ENCODE assay signal across 8 cellular contexts in the genomic region with DNA sequence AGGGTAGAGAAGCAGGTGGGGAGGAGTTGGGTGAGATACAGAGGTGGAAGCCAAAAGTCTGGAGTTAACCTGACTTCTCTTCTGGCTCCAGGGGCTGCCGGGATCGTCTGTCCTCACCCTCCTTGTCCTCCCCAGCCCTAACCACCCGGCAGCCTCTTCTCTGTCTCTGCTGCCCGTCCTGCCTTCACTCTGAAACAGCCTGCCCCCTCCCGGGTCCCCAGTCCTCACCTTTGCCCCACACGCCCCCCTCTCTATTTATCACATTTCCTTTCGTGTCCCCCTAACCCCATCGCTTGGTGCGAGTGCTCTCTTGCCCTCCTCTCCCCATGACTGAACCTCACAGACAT. TPM values are rescaled to one million over a fixed set of nuclear protein-coding genes. Genes with fewer than 3 reads are reported as not detected.
DNase-seq lines count a peak whose midpoint lies in the region; ATAC-seq and TF ChIP-seq lines count a peak whose summit lies in the region.

No MANE protein-coding gene starts in this region.

- H3K4me3 Mint-ChIP-seq in activated T-helper 17 cell treated with anti-CD3 and anti-CD28 coated beads, Interleukin-2, amount 50 U/mL, for 72 hours, result peak overlapping the region; percentile 50

- no peak for ATAC-seq in activated T-helper 17 cell treated with anti-CD3 and anti-CD28 coated beads, Interleukin-2, amount 50 U/mL, for 72 hours (replicated peaks)
- ATAC-seq in heart right ventricle (peak in 6 of 8 donors; percentile 4 to 23 (median 6)), HG03457 (IDR thresholded peaks at IDR 0.05; ENCODE audit: unreplicated experiment) (no peak), GM19035 (IDR thresholded peaks at IDR 0.05; ENCODE audit: unreplicated experiment) (no peak), HG02678 (IDR thresholded peaks at IDR 0.05; ENCODE audit: unreplicated experiment) (no peak)

- peaks cover 4% of the 10 kb centered on the region; the same call in 1 of the 2 replicates for H3K79me2 ChIP-seq in DOHH2 (ENCODE audit: control insufficient read depth, low read length)

- TF ChIP-seq CTCF in DOHH2 (IDR thresholded peaks at IDR 0.05; ENCODE audit: low read depth, low read length, poor library complexity, severe bottlenecking), result no peak
- TF ChIP-seq CTCF in heart right ventricle (IDR thresholded peaks at IDR 0.05), result no peak
- TF ChIP-seq CTCF in retinal pigment epithelial cell (conservative IDR thresholded peaks at IDR 0.05; ENCODE audit: low read depth, low read length), result no peak

- H3K27ac Mint-ChIP-seq in activated T-helper 17 cell treated with anti-CD3 and anti-CD28 coated beads, Interleukin-2, amount 50 U/mL, for 72 hours, result peak overlapping the region; percentile 61

- H3K4me2 ChIP-seq in DOHH2 (ENCODE audit: low read length), result peak overlapping the region; percentile 55

- H3K4me1 Mint-ChIP-seq in activated T-helper 17 cell treated with anti-CD3 and anti-CD28 coated beads, Interleukin-2, amount 50 U/mL, for 72 hours, result peaks cover 20% of the 10 kb centered on the region

- H3K9me3 Mint-ChIP-seq in activated T-helper 17 cell treated with anti-CD3 and anti-CD28 coated beads, Interleukin-2, amount 50 U/mL, for 72 hours, result no peaks in the 10 kb centered on the region

- WGBS in heart right ventricle, 2 donors, result 20 to 21% methylated on average over 9 of the region's 9 CpGs

- H3K9me2 ChIP-seq in DOHH2 (replicated peaks; ENCODE audit: control insufficient read depth, low read length), result no peaks in the 10 kb centered on the region

- intact Hi-C loops in heart right ventricle (cut with DNase I), result loop anchor here in 1 of 10 donors (5.0 kb wide), 1 partner anchor 33 kb away; no protein-coding TSS in a partner anchor

- H4K20me1 ChIP-seq in DOHH2 (ENCODE audit: control insufficient read depth, insufficient read depth, low read depth, low read length), result no peaks in the 10 kb centered on the region; the same call in 1 of the 2 replicates

- H3K4me1 ChIP-seq in DOHH2 (ENCODE audit: control insufficient read depth, low read length) (peaks cover 18% of the 10 kb centered on the region), heart right ventricle (peaks cover 2 to 31% (median 17%) of the 10 kb centered on the region in 9 donors)

- no peak for DNase-seq in heart right ventricle
- no peak for DNase-seq in retinal pigment epithelial cell (ENCODE audit: low read depth)
- no peak for DNase-seq in COLO668 (lab: John Stamatoyannopoulos, UW; ENCODE audit: unreplicated experiment)

- H3F3A ChIP-seq in DOHH2 (ENCODE audit: control insufficient read depth, insufficient read depth), result peaks cover 9% of the 10 kb centered on the region

- peaks cover 36% of the 10 kb centered on the region for H3K27me3 Mint-ChIP-seq in activated T-helper 17 cell treated with anti-CD3 and anti-CD28 coated beads, Interleukin-2, amount 50 U/mL, for 72 hours

- no peaks in the 10 kb centered on the region for H3K9me3 ChIP-seq in DOHH2 (ENCODE audit: control insufficient read depth, insufficient read depth, low read length)
- no peaks in the 10 kb centered on the region for H3K9me3 ChIP-seq in heart right ventricle

- peaks cover 47% of the 10 kb centered on the region for H3K36me3 Mint-ChIP-seq in activated T-helper 17 cell treated with anti-CD3 and anti-CD28 coated beads, Interleukin-2, amount 50 U/mL, for 72 hours (ENCODE audit: low read depth)

- H3K27ac ChIP-seq in DOHH2 (ENCODE audit: low read depth, low read length) (no peak overlapping the region), heart right ventricle (peak overlapping the region in 5 of 10 donors; percentile 22 to 72 (median 61))

- H3K36me3 ChIP-seq in DOHH2 (ENCODE audit: control insufficient read depth, low read length) (peaks cover 11% of the 10 kb centered on the region), heart right ventricle (peaks cover 0 to 31% (median 11%) of the 10 kb centered on the region in 9 donors)

- H3K4me3 ChIP-seq in DOHH2 (ENCODE audit: low read length) (peak overlapping the region; percentile 35; the same call in 1 of the 2 replicates), heart right ventricle (peak overlapping the region; percentile 37 to 70 (median 55)), retinal pigment epithelial cell (ENCODE audit: low read length) (peak overlapping the region; percentile 53)

- H3K27me3 ChIP-seq in DOHH2 (ENCODE audit: control insufficient read depth, low read length) (peaks cover 29% of the 10 kb centered on the region), heart right ventricle (peaks cover 0 to 16% (median 0%) of the 10 kb centered on the region in 7 donors)

RNA-seq across cellular contexts. Expression of a gene that starts 5.7 kb away (rescaled TPM):
- 10 to 100 TPM; 22.7 to 25.1 TPM for total RNA-seq in activated T-helper 17 cell treated with anti-CD3 and anti-CD28 coated beads, Interleukin-2, amount 50 U/mL, for 72 hours
- total RNA-seq in heart right ventricle, result 10 to 100 TPM; 26.5 to 32.1 (median 28.0) TPM
- 10 to 100 TPM; 28.6 to 35.1 TPM for polyA plus RNA-seq in heart right ventricle

RNA-seq across cellular contexts. Expression of a gene that starts 9.5 kb away (rescaled TPM):
- 10 to 100 TPM in 1 of 2 donors, 1 to 10 TPM in 1; 3.4 to 13.1 TPM for total RNA-seq in activated T-helper 17 cell treated with anti-CD3 and anti-CD28 coated beads, Interleukin-2, amount 50 U/mL, for 72 hours
- 10 to 100 TPM; 17.6 to 25.5 (median 23.0) TPM for total RNA-seq in heart right ventricle
- 10 to 100 TPM in 1 of 2 donors, 1 to 10 TPM in 1; 7.4 to 15.1 TPM for polyA plus RNA-seq in heart right ventricle

RNA-seq across cellular contexts. Expression of a gene that starts 13.3 kb away (rescaled TPM):
- 10 to 100 TPM; 50.5 to 65.0 TPM for total RNA-seq in activated T-helper 17 cell treated with anti-CD3 and anti-CD28 coated beads, Interleukin-2, amount 50 U/mL, for 72 hours
- total RNA-seq in heart right ventricle, result 100 to 1,000 TPM in 1 of 10 donors, 10 to 100 TPM in 9; 44.8 to 104 (median 53.1) TPM
- 100 to 1,000 TPM in 1 of 2 donors, 10 to 100 TPM in 1; 25.8 to 178 TPM for polyA plus RNA-seq in heart right ventricle

RNA-seq across cellular contexts. Expression of a gene that starts 13.5 kb away (rescaled TPM):
- total RNA-seq in activated T-helper 17 cell treated with anti-CD3 and anti-CD28 coated beads, Interleukin-2, amount 50 U/mL, for 72 hours, result 10 to 100 TPM; 31.0 to 68.7 TPM
- 10 to 100 TPM; 29.7 to 39.1 (median 33.2) TPM for total RNA-seq in heart right ventricle
- polyA plus RNA-seq in heart right ventricle, result 10 to 100 TPM; 22.2 to 40.7 TPM

RNA-seq across cellular contexts. Expression of a gene that starts 21.7 kb away (rescaled TPM):
- 1 to 10 TPM; 1.2 to 3.3 TPM for total RNA-seq in activated T-helper 17 cell treated with anti-CD3 and anti-CD28 coated beads, Interleukin-2, amount 50 U/mL, for 72 hours
- 1 to 10 TPM in 3 of 10 donors, under 1 TPM in 7; 0.52 to 3.9 (median 0.94) TPM for total RNA-seq in heart right ventricle
- polyA plus RNA-seq in heart right ventricle, result 1 to 10 TPM in 1 of 2 donors, under 1 TPM in 1; 0.55 to 8.7 TPM

Comparison
In these comparisons a context has a peak if more than half of its experiments do, and no peak if none do; other contexts are left out.
1. ATAC-seq: peak in heart right ventricle (6 of 8); none in activated T-helper 17 cell treated with anti-CD3 and anti-CD28 coated beads, Interleukin-2, amount 50 U/mL, for 72 hours (single experiment), HG03457 (single experiment), GM19035 (single experiment) and HG02678 (single experiment).
2. Peak in every context shown above with its lines, with median percentiles within 50 percentile points of each other: H3K4me3 ChIP-seq.